Comparison of ENCODE assay signal across 9 cellular contexts in genomic region chr11:8225589-8226036, GRCh38. TPM values are rescaled to one million over a fixed set of nuclear protein-coding genes. Genes with fewer than 3 reads are reported as not detected.
DNase-seq lines count a peak whose midpoint lies in the region; ATAC-seq and TF ChIP-seq lines count a peak whose summit lies in the region.
"Had no signal": no experiment of that assay in that cellular context is flagged by ENCODE, and none has a peak within 500 bp of the region (broad histone marks: within the 10 kb centered on the region; RNA-seq: fewer than 3 reads in every experiment).

No MANE protein-coding gene starts in this region.

- H3K9me3 ChIP-seq in GM23248 (ENCODE audit: low read depth) (no peaks in the 10 kb centered on the region), left lung (no peaks in the 10 kb centered on the region)

- peaks cover 5% of the 10 kb centered on the region for H3K4me1 Mint-ChIP-seq in central memory CD8-positive, alpha-beta T cell

- peak; percentile 83 to 97 for TF ChIP-seq CTCF in left lung (IDR thresholded peaks at IDR 0.05)

- no peaks in the 10 kb centered on the region for H3K4me1 ChIP-seq in GM23248 (ENCODE audit: insufficient read depth)
- peaks cover 0 to 5% of the 10 kb centered on the region in 2 donors for H3K4me1 ChIP-seq in left lung

- H3K27ac Mint-ChIP-seq in central memory CD8-positive, alpha-beta T cell (ENCODE audit: low read depth) = no peak overlapping the region

- no peaks in the 10 kb centered on the region for H3K9me2 ChIP-seq in GM23248 (ENCODE audit: insufficient read depth)

- peaks cover 24% of the 10 kb centered on the region for H3K27me3 Mint-ChIP-seq in central memory CD8-positive, alpha-beta T cell

- H3K27ac ChIP-seq in GM23248 (no peak overlapping the region), left lung (no peak overlapping the region)

- no peak overlapping the region for H3K4me3 Mint-ChIP-seq in central memory CD8-positive, alpha-beta T cell

- H3K9me3 Mint-ChIP-seq in central memory CD8-positive, alpha-beta T cell = no peaks in the 10 kb centered on the region

- WGBS in GM23248 (ENCODE audit: low coverage in 1 of 2, low lambda C conversion rate in 2 of 2, missing lambda C conversion rate in 2 of 2), 2 experiments = 1 to 2% methylated on average over 8 of the region's 8 CpGs

- ATAC-seq in activated CD4-positive, CD25-positive, alpha-beta regulatory T cell treated with anti-CD3 and anti-CD28 coated beads, Interleukin-2, amount 50 U/mL, for 24 hours = peak; percentile 23 to 28
- no peak for ATAC-seq in central memory CD8-positive, alpha-beta T cell (replicated peaks; ENCODE audit: extremely low read depth, poor library complexity, severe bottlenecking)
- ATAC-seq in left lung = peak; percentile 71
- no peak for ATAC-seq in GM18870 (IDR thresholded peaks at IDR 0.05; ENCODE audit: unreplicated experiment)

- in situ Hi-C loops in GM23248 (cut with MboI) = loop anchor here (25.0 kb wide), 2 partner anchors 337 to 737 kb away; partner anchors contain the start of gene TMEM9B

- DNase-seq in COR-L47 (lab: John Stamatoyannopoulos, UW) (peak; percentile 49), GM23248 (peak; percentile 69), NCI-H1930 (lab: John Stamatoyannopoulos, UW) (peak; percentile 41 to 77), left lung (peak in 1 of 2 donors; percentile 57)
- DNase-seq in central memory CD8-positive, alpha-beta T cell (ENCODE audit: low spot score in 2 of 2) = peak; percentile 50 to 62
- DNase-seq in stimulated activated CD4-positive, alpha-beta T cell treated with anti-CD3 and anti-CD28 coated beads, TNF-alpha, amount 100 ng/mL, for 24 hours (ENCODE audit: low read depth in 3 of 3) = peak; percentile 41 to 68 (median 55)

- H3K27me3 ChIP-seq in GM23248 (replicated peaks; ENCODE audit: insufficient read depth) (no peaks in the 10 kb centered on the region), left lung (no peaks in the 10 kb centered on the region)

- H4K20me1 ChIP-seq in GM23248 (ENCODE audit: insufficient read depth) = no peaks in the 10 kb centered on the region

- no peak overlapping the region for H3K4me2 ChIP-seq in GM23248 (ENCODE audit: unreplicated experiment)

- H3F3A ChIP-seq in GM23248 (ENCODE audit: insufficient read depth) = 0 out of 2 replicates have a peak, but pooled peaks cover 5% of the 10 kb centered on the region

- H3K36me3 ChIP-seq in GM23248 (ENCODE audit: low read depth) = no peaks in the 10 kb centered on the region
- no peaks in the 10 kb centered on the region for H3K36me3 ChIP-seq in left lung

- peaks cover 2% of the 10 kb centered on the region for H3K36me3 Mint-ChIP-seq in central memory CD8-positive, alpha-beta T cell (ENCODE audit: insufficient read depth)

- no peaks in the 10 kb centered on the region for H3K79me2 ChIP-seq in GM23248 (ENCODE audit: insufficient read depth)

- H3K9ac ChIP-seq in GM23248 = no peak overlapping the region

- intact Hi-C loops in left lung (cut with DNase I) = loop anchor here in 1 of 2 donors (10.0 kb wide), 1 partner anchor 339 kb away; no protein-coding TSS in a partner anchor

- no peak overlapping the region for H2AFZ ChIP-seq in GM23248

- H3K4me3 ChIP-seq in GM23248 = no peak overlapping the region
- no peak overlapping the region for H3K4me3 ChIP-seq in left lung

RNA-seq across cellular contexts. Expression of gene LMO1, which starts 38.1 kb away (rescaled TPM):
- total RNA-seq in GM23248 (2014; rRNA removed; shearing (Covaris generic)) = not detected in 2 replicates
- polyA plus RNA-seq in GM23248 (2016; fragmentation: Nextera tagmentation; extraction: Ambion mirVana) = not detected in 2 replicates
- total RNA-seq in left lung = not detected
- total RNA-seq: activated CD8-positive, alpha-beta memory T cell treated with anti-CD3 and anti-CD28 coated beads for 36 hours had no signal

RNA-seq across cellular contexts. Expression of gene RIC3, which starts 56.8 kb away (rescaled TPM):
- not detected in 2 replicates for total RNA-seq in GM23248 (2014; rRNA removed; shearing (Covaris generic))
- 0.06 and 0.11 TPM in 2 replicates for polyA plus RNA-seq in GM23248 (2016; fragmentation: Nextera tagmentation; extraction: Ambion mirVana)
- 1 to 10 TPM; 8.2 to 8.6 TPM for total RNA-seq in left lung

Comparison
In these comparisons a context has a peak if more than half of its experiments do, and no peak if none do; other contexts are left out.
1. ATAC-seq: peak in activated CD4-positive, CD25-positive, alpha-beta regulatory T cell treated with anti-CD3 and anti-CD28 coated beads, Interleukin-2, amount 50 U/mL, for 24 hours (2 of 2) and left lung (single experiment); none in central memory CD8-positive, alpha-beta T cell (single experiment) and GM18870 (single experiment).